ENCODE assay signal across 24 cellular contexts in the genomic region with DNA sequence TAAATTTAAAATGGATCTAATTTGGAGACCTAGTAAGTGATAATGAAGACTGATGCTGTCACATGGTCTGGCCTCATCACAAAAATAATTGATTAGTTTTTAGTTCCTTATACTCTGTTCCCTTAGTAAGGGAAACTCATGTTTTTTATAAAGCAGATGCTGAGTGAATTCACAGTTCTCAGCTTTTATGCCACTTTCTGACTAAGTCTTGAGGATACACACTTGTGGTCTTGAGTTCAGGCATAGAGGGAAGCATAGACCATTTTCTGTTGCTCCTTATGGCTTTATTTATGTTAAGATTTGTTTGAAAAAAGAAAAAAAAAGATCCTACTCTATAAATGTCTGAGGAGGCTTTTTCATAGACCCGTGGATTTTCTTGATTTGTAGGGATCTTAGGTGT.
DNase-seq lines count a peak whose midpoint lies in the region; ATAC-seq, FAIRE-seq and TF ChIP-seq lines count a peak whose summit lies in the region.
"Had no signal": no experiment of that assay in that cellular context is flagged by ENCODE, and none has a peak within 500 bp of the region (broad histone marks: within the 10 kb centered on the region; RNA-seq: fewer than 3 reads in every experiment).

No MANE protein-coding gene starts in this region.

- H3K4me1 ChIP-seq in right lobe of liver, result peaks cover 0 to 31% (median 5%) of the 10 kb centered on the region in 4 donors
- H3K4me1 ChIP-seq: parathyroid adenoma had no signal

- H3K4me1 Mint-ChIP-seq in activated T-cell treated with anti-CD3 and anti-CD28 coated beads, Interleukin-2, amount 50 U/mL, for 24 hours (ENCODE audit: low read depth), result peaks cover 75% of the 10 kb centered on the region
- H3K4me1 Mint-ChIP-seq in T-helper 17 cell, result peaks cover 53% of the 10 kb centered on the region
- H3K4me1 Mint-ChIP-seq in stimulated activated naive CD8-positive, alpha-beta T cell treated with anti-CD3 and anti-CD28 coated beads, Interleukin-15, amount 100 ng/mL, for 72 hours, result peaks cover 68% of the 10 kb centered on the region

- ATAC-seq in T-helper 17 cell (no peak), right lobe of liver (no peak)
- peak; percentile 74 for ATAC-seq in stimulated activated naive CD8-positive, alpha-beta T cell treated with anti-CD3 and anti-CD28 coated beads, Interleukin-15, amount 100 ng/mL, for 72 hours
- ATAC-seq: foreskin keratinocyte had no signal

- no peak for TF ChIP-seq CTCF in right lobe of liver (IDR thresholded peaks at IDR 0.05)

- no peaks in the 10 kb centered on the region for H3K9me3 Mint-ChIP-seq in activated T-cell treated with anti-CD3 and anti-CD28 coated beads, Interleukin-2, amount 50 U/mL, for 24 hours
- H3K9me3 Mint-ChIP-seq in stimulated activated naive CD8-positive, alpha-beta T cell treated with anti-CD3 and anti-CD28 coated beads, Interleukin-15, amount 100 ng/mL, for 72 hours, result no peaks in the 10 kb centered on the region
- H3K9me3 Mint-ChIP-seq: H9 had no signal

- no peak for DNase-seq in activated T-cell treated with anti-CD3 and anti-CD28 coated beads, Interleukin-2, amount 50 U/mL, for 24 hours
- DNase-seq in activated T-cell treated with anti-CD3 and anti-CD28 coated beads for 4 hours (no peak), T-helper 17 cell (no peak), right lobe of liver (no peak), DMS153 (lab: John Stamatoyannopoulos, UW) (no peak), H54 (ENCODE audit: insufficient read length, low spot score) (no peak), AML-193 (lab: John Stamatoyannopoulos, UW) (no peak)
- DNase-seq in stimulated activated naive CD8-positive, alpha-beta T cell treated with anti-CD3 and anti-CD28 coated beads, Interleukin-15, amount 100 ng/mL, for 72 hours, result no peak
- DNase-seq: activated CD4-positive, CD25-positive, alpha-beta regulatory T cell; activated naive CD4-positive, alpha-beta T cell; brain microvascular endothelial cell; C1 segment of cervical spinal cord; dermis blood vessel endothelial cell; foreskin keratinocyte; GF-D8; H9; MM.1S; NCI-H146; stomach had no signal

- 52% methylated on average over 1 of the region's 1 CpG for WGBS in right lobe of liver (ENCODE audit: insufficient coverage, low coverage, low lambda C conversion rate, missing lambda C conversion rate)

- TF ChIP-seq POLR2A in right lobe of liver (IDR thresholded peaks at IDR 0.05) (no peak), H54 (IDR thresholded peaks at IDR 0.05; ENCODE audit: low read depth, low read length) (no peak)

- FAIRE-seq in H54 (lab: Jason Lieb, UNC), result no peak
- FAIRE-seq: A204.1, keratinocyte, urothelium cell line had no signal

- peaks cover 30% of the 10 kb centered on the region for H3K36me3 Mint-ChIP-seq in activated T-cell treated with anti-CD3 and anti-CD28 coated beads, Interleukin-2, amount 50 U/mL, for 24 hours (ENCODE audit: low read depth)
- H3K36me3 Mint-ChIP-seq in T-helper 17 cell (ENCODE audit: low read depth), result peaks cover 5% of the 10 kb centered on the region

- H3K27me3 ChIP-seq in right lobe of liver, result no peaks in the 10 kb centered on the region
- H3K27me3 ChIP-seq: brain microvascular endothelial cell, foreskin keratinocyte, SJSA1, stomach had no signal

- intact Hi-C loops in right lobe of liver (cut with DNase I), result no loop called here

- H3K27ac Mint-ChIP-seq in activated T-cell treated with anti-CD3 and anti-CD28 coated beads, Interleukin-2, amount 50 U/mL, for 24 hours, result peak overlapping the region; percentile 69
- H3K27ac Mint-ChIP-seq in T-helper 17 cell, result peak overlapping the region; percentile 59
- peak overlapping the region in 1 of 2 donors; percentile 31 for H3K27ac Mint-ChIP-seq in stimulated activated naive CD8-positive, alpha-beta T cell treated with anti-CD3 and anti-CD28 coated beads, Interleukin-15, amount 100 ng/mL, for 72 hours

- H3K4me3 Mint-ChIP-seq in activated T-cell treated with anti-CD3 and anti-CD28 coated beads, Interleukin-2, amount 50 U/mL, for 24 hours, result peak overlapping the region; percentile 19
- H3K4me3 Mint-ChIP-seq in T-helper 17 cell, result no peak overlapping the region
- H3K4me3 Mint-ChIP-seq in stimulated activated naive CD8-positive, alpha-beta T cell treated with anti-CD3 and anti-CD28 coated beads, Interleukin-15, amount 100 ng/mL, for 72 hours, result peak overlapping the region; percentile 11 to 39
- H3K4me3 Mint-ChIP-seq: H9 had no signal

- H3K4me3 ChIP-seq in right lobe of liver, result no peak overlapping the region
- H3K4me3 ChIP-seq: SJSA1, stomach had no signal

- no peaks in the 10 kb centered on the region for H3K27me3 Mint-ChIP-seq in activated T-cell treated with anti-CD3 and anti-CD28 coated beads, Interleukin-2, amount 50 U/mL, for 24 hours
- H3K27me3 Mint-ChIP-seq in T-helper 17 cell, result no peaks in the 10 kb centered on the region
- no peaks in the 10 kb centered on the region for H3K27me3 Mint-ChIP-seq in stimulated activated naive CD8-positive, alpha-beta T cell treated with anti-CD3 and anti-CD28 coated beads, Interleukin-15, amount 100 ng/mL, for 72 hours

- H3K9me3 ChIP-seq in T-helper 17 cell (ENCODE audit: control insufficient read depth, low read length, poor library complexity, severe bottlenecking) (no peaks in the 10 kb centered on the region), right lobe of liver (no peaks in the 10 kb centered on the region)
- H3K9me3 ChIP-seq: SJSA1, stomach had no signal

- H3K27ac ChIP-seq in right lobe of liver, result peak overlapping the region in 2 of 3 donors; percentile 16 to 20
- H3K27ac ChIP-seq: brain microvascular endothelial cell, foreskin keratinocyte, parathyroid adenoma, SJSA1, stomach had no signal

- no peaks in the 10 kb centered on the region for H3K36me3 ChIP-seq in right lobe of liver
